Comparison of ENCODE assay signal across 1 cellular context in the genomic region with DNA sequence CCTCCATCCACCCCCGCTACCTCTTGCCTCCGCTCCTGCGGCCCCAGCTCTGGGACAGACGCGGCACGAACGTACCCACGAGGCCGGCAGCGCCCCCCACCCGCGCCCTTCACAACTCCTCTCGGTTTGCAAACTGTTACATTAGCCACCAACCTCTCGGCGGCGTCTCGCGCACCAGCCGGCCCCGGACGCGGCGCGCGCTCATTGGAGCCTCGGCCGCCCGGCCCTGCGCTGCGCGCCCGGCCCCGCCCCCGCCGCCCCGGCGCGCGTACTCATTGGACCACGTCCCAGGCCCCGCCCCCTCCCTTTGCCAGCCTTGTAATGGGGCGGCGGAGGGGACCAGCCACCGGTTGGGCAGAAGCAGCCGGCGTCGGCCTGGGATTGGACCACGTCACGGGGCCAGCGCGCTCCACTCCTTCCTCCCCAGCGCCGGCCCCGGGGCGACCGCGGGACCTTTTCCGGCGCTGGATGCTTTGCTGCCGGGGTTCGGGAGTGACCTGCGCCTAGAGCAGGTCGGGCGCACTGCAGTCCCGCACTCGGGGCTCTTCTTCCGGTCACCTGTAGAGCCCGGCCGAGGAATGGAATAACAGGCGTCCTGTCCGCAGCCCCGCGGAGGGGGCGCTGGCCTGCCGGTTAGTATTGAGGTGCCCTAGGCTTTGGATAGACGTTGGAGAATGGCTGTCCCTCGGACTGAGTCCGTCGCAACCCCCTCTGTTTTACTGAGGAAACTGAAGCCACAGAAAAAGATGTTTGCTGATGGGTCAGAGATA.
TF ChIP-seq lines count a peak whose summit lies in the region.

A gene with protein sequence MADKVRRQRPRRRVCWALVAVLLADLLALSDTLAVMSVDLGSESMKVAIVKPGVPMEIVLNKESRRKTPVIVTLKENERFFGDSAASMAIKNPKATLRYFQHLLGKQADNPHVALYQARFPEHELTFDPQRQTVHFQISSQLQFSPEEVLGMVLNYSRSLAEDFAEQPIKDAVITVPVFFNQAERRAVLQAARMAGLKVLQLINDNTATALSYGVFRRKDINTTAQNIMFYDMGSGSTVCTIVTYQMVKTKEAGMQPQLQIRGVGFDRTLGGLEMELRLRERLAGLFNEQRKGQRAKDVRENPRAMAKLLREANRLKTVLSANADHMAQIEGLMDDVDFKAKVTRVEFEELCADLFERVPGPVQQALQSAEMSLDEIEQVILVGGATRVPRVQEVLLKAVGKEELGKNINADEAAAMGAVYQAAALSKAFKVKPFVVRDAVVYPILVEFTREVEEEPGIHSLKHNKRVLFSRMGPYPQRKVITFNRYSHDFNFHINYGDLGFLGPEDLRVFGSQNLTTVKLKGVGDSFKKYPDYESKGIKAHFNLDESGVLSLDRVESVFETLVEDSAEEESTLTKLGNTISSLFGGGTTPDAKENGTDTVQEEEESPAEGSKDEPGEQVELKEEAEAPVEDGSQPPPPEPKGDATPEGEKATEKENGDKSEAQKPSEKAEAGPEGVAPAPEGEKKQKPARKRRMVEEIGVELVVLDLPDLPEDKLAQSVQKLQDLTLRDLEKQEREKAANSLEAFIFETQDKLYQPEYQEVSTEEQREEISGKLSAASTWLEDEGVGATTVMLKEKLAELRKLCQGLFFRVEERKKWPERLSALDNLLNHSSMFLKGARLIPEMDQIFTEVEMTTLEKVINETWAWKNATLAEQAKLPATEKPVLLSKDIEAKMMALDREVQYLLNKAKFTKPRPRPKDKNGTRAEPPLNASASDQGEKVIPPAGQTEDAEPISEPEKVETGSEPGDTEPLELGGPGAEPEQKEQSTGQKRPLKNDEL (minus strand): TSS at position 206 of the 770 bp plus-strand sequence. CDS start 1,045 bp downstream, outside the sequence.

TF ChIP-seq in K562, 482 proteins besides CTCF, POLR2A, EP300 and RAD21 (continued from another document and continues in another):
- TF ChIP-seq, protein P1, sequence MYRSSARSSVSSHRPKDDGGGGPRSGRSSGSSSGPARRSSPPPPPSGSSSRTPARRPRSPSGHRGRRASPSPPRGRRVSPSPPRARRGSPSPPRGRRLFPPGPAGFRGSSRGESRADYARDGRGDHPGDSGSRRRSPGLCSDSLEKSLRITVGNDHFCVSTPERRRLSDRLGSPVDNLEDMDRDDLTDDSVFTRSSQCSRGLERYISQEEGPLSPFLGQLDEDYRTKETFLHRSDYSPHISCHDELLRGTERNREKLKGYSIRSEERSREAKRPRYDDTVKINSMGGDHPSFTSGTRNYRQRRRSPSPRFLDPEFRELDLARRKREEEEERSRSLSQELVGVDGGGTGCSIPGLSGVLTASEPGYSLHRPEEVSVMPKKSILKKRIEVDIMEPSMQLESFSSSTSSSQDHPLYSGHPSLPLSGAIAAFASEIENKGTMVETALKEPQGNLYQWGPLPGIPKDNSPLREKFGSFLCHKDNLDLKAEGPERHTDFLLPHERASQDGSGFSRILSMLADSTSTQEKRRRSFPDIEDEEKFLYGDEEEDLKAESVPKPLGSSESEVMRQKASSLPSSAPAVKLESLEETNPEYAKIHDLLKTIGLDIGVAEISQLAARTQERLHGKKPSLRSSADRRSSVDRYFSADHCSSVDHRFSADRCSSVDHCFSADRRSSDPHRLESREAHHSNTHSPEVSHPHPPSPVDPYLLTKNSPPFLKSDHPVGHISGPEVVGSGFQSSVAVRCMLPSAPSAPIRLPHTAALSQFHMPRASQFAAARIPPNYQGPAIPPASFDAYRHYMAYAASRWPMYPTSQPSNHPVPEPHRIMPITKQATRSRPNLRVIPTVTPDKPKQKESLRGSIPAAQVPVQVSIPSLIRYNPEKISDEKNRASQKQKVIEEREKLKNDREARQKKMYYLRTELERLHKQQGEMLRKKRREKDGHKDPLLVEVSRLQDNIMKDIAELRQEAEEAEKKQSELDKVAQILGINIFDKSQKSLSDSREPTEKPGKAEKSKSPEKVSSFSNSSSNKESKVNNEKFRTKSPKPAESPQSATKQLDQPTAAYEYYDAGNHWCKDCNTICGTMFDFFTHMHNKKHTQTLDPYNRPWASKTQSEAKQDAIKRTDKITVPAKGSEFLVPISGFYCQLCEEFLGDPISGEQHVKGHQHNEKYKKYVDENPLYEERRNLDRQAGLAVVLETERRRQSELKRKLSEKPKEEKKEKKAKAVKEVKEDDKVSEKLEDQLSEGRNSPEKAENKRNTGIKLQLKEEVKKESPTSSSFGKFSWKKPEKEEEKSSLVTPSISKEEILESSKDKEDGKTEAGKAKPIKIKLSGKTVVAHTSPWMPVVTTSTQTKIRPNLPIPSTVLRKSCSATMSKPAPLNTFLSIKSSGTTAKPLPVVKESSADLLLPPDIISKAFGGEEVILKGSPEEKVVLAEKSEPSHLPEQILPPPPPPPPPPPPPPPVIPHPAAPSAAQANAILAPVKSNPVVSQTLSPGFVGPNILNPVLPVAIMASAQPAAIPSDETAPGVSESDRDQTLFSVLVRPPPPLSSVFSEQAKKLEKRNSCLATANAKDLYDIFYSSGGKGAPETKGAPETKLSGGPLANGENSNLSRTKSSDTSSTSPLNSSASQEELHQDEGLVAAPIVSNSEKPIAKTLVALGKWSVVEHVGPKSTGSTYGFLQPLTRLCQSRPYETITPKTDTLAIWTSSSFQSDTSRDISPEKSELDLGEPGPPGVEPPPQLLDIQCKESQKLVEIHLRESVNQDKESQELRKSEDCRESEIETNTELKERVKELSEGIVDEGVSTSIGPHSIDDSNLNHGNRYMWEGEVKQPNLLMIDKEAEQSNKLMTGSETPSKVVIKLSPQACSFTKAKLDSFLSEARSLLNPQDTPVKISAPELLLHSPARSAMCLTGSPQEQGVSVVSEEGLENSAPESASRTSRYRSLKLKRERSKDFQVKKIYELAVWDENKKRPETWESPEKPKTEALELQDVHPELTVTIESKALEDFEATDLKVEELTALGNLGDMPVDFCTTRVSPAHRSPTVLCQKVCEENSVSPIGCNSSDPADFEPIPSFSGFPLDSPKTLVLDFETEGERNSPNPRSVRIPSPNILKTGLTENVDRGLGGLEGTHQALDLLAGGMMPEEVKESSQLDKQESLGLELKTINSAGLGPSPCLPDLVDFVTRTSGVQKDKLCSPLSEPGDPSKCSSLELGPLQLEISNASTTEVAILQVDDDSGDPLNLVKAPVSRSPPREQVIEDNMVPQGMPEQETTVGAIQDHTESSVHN (IDR thresholded peaks at IDR 0.05; ENCODE audit: borderline replicate concordance in 1 of 2, low read depth in 1 of 2) = no peak
- TF ChIP-seq CBFA2T2 (conservative IDR thresholded peaks at IDR 0.05) (no peak), CBX3 (IDR thresholded peaks at IDR 0.05; ENCODE audit: borderline replicate concordance in 1 of 2, low read length in 2 of 2) (peak in 1 of 2 experiments; percentile 73; a peak in 1 of 3 replicates), BACH1 (tag; IDR thresholded peaks at IDR 0.05) (no peak), ZNF561 (CRISPR knock-in tag; conservative IDR thresholded peaks at IDR 0.05) (no peak), RBM14 (IDR thresholded peaks at IDR 0.05; ENCODE audit: borderline replicate concordance, insufficient read depth, low read depth, low read length) (no peak), RFX7 (CRISPR knock-in tag; IDR thresholded peaks at IDR 0.05) (no peak), ZNF57 (CRISPR knock-in tag; IDR thresholded peaks at IDR 0.05) (no peak), ELF2 (CRISPR knock-in tag; IDR thresholded peaks at IDR 0.05) (no peak), POLR2G (IDR thresholded peaks at IDR 0.05; ENCODE audit: low read depth, low read length) (peak; percentile 99), CBFA2T3 (IDR thresholded peaks at IDR 0.05) (no peak), ZNF12 (CRISPR knock-in tag; IDR thresholded peaks at IDR 0.05) (no peak), ATF1 (CRISPR knock-in tag; IDR thresholded peaks at IDR 0.05) (peak; percentile 54; the same call in 1 of the 2 replicates), ATF1 (tag; IDR thresholded peaks at IDR 0.05) (peak; percentile 95), MCM5 (IDR thresholded peaks at IDR 0.05; ENCODE audit: low read depth) (no peak), TEAD1 (CRISPR knock-in tag; IDR thresholded peaks at IDR 0.05) (no peak; a peak in 1 of 4 replicates), BRF1 (IDR thresholded peaks at IDR 0.05; ENCODE audit: borderline replicate concordance, extremely low read depth, insufficient read length) (no peak), CBX1 (IDR thresholded peaks at IDR 0.05; ENCODE audit: low read depth) (no peak), L3MBTL2 (IDR thresholded peaks at IDR 0.05) (no peak; the same call in none of the 2 replicates), WHSC1 (IDR thresholded peaks at IDR 0.05; ENCODE audit: low read length) (no peak), SMC3 (conservative IDR thresholded peaks at IDR 0.05; ENCODE audit: insufficient read depth, low read depth, low read length) (no peak), MTA3 (IDR thresholded peaks at IDR 0.05; ENCODE audit: borderline replicate concordance) (peak; percentile 82; the same call in 1 of the 2 replicates), GTF2A2 (tag; IDR thresholded peaks at IDR 0.05) (no peak), RB1 (IDR thresholded peaks at IDR 0.05; ENCODE audit: low read depth) (peak; percentile 72), ADNP (tag; IDR thresholded peaks at IDR 0.05) (no peak), HNRNPL (IDR thresholded peaks at IDR 0.05; ENCODE audit: low read depth, low read length) (peak; percentile 64; the same call in 1 of the 2 replicates), NCOA2 (IDR thresholded peaks at IDR 0.05; ENCODE audit: partially characterized antibody in 2 of 2) (no peak), ZKSCAN8 (CRISPR knock-in tag; IDR thresholded peaks at IDR 0.05) (no peak), NEUROD1 (IDR thresholded peaks at IDR 0.05; ENCODE audit: borderline replicate concordance, low read depth, low read length, partially characterized antibody) (peak; percentile 26), CBFB (CRISPR knock-in tag; IDR thresholded peaks at IDR 0.05) (no peak)
- TF ChIP-seq, protein P2, sequence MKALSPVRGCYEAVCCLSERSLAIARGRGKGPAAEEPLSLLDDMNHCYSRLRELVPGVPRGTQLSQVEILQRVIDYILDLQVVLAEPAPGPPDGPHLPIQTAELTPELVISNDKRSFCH (CRISPR knock-in tag; IDR thresholded peaks at IDR 0.05) = no peak
- TF ChIP-seq, protein P2 (tag; IDR thresholded peaks at IDR 0.05) = 0 out of 2 replicates have a peak, but pooled peaks have one; percentile 3
- TF ChIP-seq, protein P3, sequence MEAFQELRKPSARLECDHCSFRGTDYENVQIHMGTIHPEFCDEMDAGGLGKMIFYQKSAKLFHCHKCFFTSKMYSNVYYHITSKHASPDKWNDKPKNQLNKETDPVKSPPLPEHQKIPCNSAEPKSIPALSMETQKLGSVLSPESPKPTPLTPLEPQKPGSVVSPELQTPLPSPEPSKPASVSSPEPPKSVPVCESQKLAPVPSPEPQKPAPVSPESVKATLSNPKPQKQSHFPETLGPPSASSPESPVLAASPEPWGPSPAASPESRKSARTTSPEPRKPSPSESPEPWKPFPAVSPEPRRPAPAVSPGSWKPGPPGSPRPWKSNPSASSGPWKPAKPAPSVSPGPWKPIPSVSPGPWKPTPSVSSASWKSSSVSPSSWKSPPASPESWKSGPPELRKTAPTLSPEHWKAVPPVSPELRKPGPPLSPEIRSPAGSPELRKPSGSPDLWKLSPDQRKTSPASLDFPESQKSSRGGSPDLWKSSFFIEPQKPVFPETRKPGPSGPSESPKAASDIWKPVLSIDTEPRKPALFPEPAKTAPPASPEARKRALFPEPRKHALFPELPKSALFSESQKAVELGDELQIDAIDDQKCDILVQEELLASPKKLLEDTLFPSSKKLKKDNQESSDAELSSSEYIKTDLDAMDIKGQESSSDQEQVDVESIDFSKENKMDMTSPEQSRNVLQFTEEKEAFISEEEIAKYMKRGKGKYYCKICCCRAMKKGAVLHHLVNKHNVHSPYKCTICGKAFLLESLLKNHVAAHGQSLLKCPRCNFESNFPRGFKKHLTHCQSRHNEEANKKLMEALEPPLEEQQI (IDR thresholded peaks at IDR 0.05) = no peak
- TF ChIP-seq, protein P4, sequence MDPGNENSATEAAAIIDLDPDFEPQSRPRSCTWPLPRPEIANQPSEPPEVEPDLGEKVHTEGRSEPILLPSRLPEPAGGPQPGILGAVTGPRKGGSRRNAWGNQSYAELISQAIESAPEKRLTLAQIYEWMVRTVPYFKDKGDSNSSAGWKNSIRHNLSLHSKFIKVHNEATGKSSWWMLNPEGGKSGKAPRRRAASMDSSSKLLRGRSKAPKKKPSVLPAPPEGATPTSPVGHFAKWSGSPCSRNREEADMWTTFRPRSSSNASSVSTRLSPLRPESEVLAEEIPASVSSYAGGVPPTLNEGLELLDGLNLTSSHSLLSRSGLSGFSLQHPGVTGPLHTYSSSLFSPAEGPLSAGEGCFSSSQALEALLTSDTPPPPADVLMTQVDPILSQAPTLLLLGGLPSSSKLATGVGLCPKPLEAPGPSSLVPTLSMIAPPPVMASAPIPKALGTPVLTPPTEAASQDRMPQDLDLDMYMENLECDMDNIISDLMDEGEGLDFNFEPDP (CRISPR knock-in tag; IDR thresholded peaks at IDR 0.05) = no peak
- TF ChIP-seq, protein P5, sequence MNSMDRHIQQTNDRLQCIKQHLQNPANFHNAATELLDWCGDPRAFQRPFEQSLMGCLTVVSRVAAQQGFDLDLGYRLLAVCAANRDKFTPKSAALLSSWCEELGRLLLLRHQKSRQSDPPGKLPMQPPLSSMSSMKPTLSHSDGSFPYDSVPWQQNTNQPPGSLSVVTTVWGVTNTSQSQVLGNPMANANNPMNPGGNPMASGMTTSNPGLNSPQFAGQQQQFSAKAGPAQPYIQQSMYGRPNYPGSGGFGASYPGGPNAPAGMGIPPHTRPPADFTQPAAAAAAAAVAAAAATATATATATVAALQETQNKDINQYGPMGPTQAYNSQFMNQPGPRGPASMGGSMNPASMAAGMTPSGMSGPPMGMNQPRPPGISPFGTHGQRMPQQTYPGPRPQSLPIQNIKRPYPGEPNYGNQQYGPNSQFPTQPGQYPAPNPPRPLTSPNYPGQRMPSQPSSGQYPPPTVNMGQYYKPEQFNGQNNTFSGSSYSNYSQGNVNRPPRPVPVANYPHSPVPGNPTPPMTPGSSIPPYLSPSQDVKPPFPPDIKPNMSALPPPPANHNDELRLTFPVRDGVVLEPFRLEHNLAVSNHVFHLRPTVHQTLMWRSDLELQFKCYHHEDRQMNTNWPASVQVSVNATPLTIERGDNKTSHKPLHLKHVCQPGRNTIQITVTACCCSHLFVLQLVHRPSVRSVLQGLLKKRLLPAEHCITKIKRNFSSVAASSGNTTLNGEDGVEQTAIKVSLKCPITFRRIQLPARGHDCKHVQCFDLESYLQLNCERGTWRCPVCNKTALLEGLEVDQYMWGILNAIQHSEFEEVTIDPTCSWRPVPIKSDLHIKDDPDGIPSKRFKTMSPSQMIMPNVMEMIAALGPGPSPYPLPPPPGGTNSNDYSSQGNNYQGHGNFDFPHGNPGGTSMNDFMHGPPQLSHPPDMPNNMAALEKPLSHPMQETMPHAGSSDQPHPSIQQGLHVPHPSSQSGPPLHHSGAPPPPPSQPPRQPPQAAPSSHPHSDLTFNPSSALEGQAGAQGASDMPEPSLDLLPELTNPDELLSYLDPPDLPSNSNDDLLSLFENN (IDR thresholded peaks at IDR 0.05; ENCODE audit: low read depth in 2 of 2, low read length in 2 of 2) = peak in 1 of 2 experiments; percentile 34; a peak in 1 of 4 replicates
- TF ChIP-seq, protein P6, sequence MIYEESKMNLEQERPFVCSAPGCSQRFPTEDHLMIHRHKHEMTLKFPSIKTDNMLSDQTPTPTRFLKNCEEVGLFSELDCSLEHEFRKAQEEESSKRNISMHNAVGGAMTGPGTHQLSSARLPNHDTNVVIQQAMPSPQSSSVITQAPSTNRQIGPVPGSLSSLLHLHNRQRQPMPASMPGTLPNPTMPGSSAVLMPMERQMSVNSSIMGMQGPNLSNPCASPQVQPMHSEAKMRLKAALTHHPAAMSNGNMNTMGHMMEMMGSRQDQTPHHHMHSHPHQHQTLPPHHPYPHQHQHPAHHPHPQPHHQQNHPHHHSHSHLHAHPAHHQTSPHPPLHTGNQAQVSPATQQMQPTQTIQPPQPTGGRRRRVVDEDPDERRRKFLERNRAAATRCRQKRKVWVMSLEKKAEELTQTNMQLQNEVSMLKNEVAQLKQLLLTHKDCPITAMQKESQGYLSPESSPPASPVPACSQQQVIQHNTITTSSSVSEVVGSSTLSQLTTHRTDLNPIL (CRISPR knock-in tag; IDR thresholded peaks at IDR 0.05) = no peak
